In genomic region chr16:84186685-84187437, GRCh38 we compare ENCODE assay signal across 8 cellular contexts.
DNase-seq lines count a peak whose midpoint lies in the region; ATAC-seq and TF ChIP-seq lines count a peak whose summit lies in the region.

TAF1C (minus strand) TSS chr16:84187057; CDS start chr16:84184988, 2,069 bp downstream.

- peak; percentile 96 for ATAC-seq in GM18909 (IDR thresholded peaks at IDR 0.05; ENCODE audit: poor library complexity, unreplicated experiment)
- ATAC-seq in HG03175 (IDR thresholded peaks at IDR 0.05; ENCODE audit: unreplicated experiment): peak; percentile 96

- peak; percentile 98 for TF ChIP-seq CTCF in AG09309 (IDR thresholded peaks at IDR 0.05; ENCODE audit: control insufficient read depth, insufficient read depth, low read depth, low read length, missing control alignments)

- peak within 1 kb of the TSS; percentile 100 for H3K4me3 ChIP-seq in AG09309 (ENCODE audit: control insufficient read depth, low read depth, low read length)

- DNase-seq in AG09309 (ENCODE audit: low read depth) (peak; percentile 72), NCI-H345 treated with DMSO at 0.1 percent for 48 hours (lab: John Stamatoyannopoulos, UW; ENCODE audit: unreplicated experiment) (peak; percentile 57), iris pigment epithelial cell (ENCODE audit: low read depth) (peak; percentile 94)
- DNase-seq in activated CD4-positive, CD25-positive, alpha-beta regulatory T cell (lab: John Stamatoyannopoulos, UW): peak; percentile 79 to 86 (median 84)
- DNase-seq in central memory CD4-positive, alpha-beta T cell: peak; percentile 83
- peak; percentile 91 for DNase-seq in stimulated activated CD4-positive, alpha-beta T cell treated with anti-CD3 and anti-CD28 coated beads, Interleukin-12 subunit alpha, Interleukin-12 subunit beta, amount 100 ng/mL, for 4 hours

Comparison
In these comparisons a context has a peak if more than half of its experiments do, and no peak if none do; other contexts are left out.
1. Peak in every context shown above with its lines: DNase-seq, ATAC-seq and H3K4me3 ChIP-seq.